ENCODE assay signal across 2 cellular contexts in genomic region chr4:62601737-62602136, GRCh38.
TF ChIP-seq lines count a peak whose summit lies in the region.

No MANE protein-coding gene starts in this region.

TF ChIP-seq in SK-N-SH, 30 proteins besides CTCF, POLR2A, EP300 and RAD21 (continued from another document):
- TF ChIP-seq ZBTB33 (IDR thresholded peaks at IDR 0.05; ENCODE audit: borderline replicate concordance, low read depth) = no peak
TF ChIP-seq in SK-N-SH: peak in this region for 0.

TF ChIP-seq in SK-N-SH treated with all-trans-retinoic acid at 6 μM for 48 hours, 23 proteins besides CTCF, POLR2A, EP300 and RAD21 (continued from another document):
- no peak for TF ChIP-seq POU6F1 (CRISPR knock-in tag; IDR thresholded peaks at IDR 0.05; ENCODE audit: borderline replicate concordance, low read depth)
- no peak for TF ChIP-seq TCF4 (CRISPR knock-in tag; IDR thresholded peaks at IDR 0.05; ENCODE audit: borderline replicate concordance)
- TF ChIP-seq PATZ1 (CRISPR knock-in tag; IDR thresholded peaks at IDR 0.05; ENCODE audit: borderline replicate concordance) = no peak
- TF ChIP-seq BACH2 (CRISPR knock-in tag; IDR thresholded peaks at IDR 0.05; ENCODE audit: borderline replicate concordance) = no peak
- no peak for TF ChIP-seq ZFP3 (CRISPR knock-in tag; IDR thresholded peaks at IDR 0.05)
- TF ChIP-seq CSDC2 (CRISPR knock-in tag; IDR thresholded peaks at IDR 0.05) = no peak
- TF ChIP-seq SNAI2 (CRISPR knock-in tag; IDR thresholded peaks at IDR 0.05) = no peak
- TF ChIP-seq ISL1 (CRISPR knock-in tag; IDR thresholded peaks at IDR 0.05) = no peak
TF ChIP-seq in SK-N-SH treated with all-trans-retinoic acid at 6 μM for 48 hours: peak in this region for 0.
